Comparison of ENCODE assay signal across 1 cellular context in genomic region chr20:46682063-46682821, GRCh38.
TF ChIP-seq lines count a peak whose summit lies in the region.

No MANE protein-coding gene starts in this region.

TF ChIP-seq in HepG2, 621 proteins besides CTCF, POLR2A, EP300 and RAD21 (continued from another document):
- TF ChIP-seq ZNF646 (CRISPR knock-in tag; IDR thresholded peaks at IDR 0.05) (no peak), KMT2B (CRISPR knock-in tag; IDR thresholded peaks at IDR 0.05) (no peak), ZNF552 (CRISPR knock-in tag; IDR thresholded peaks at IDR 0.05; ENCODE audit: borderline replicate concordance) (0 out of 2 replicates have a peak, but pooled peaks have one; percentile 23), YEATS2 (CRISPR knock-in tag; IDR thresholded peaks at IDR 0.05; ENCODE audit: borderline replicate concordance) (no peak), MXD1 (CRISPR knock-in tag; IDR thresholded peaks at IDR 0.05) (no peak), ZMAT3 (CRISPR knock-in tag; conservative IDR thresholded peaks at IDR 0.05) (no peak), ZNF207 (IDR thresholded peaks at IDR 0.05; ENCODE audit: borderline replicate concordance) (no peak), ZNF709 (CRISPR knock-in tag; IDR thresholded peaks at IDR 0.05) (no peak), RFXAP (CRISPR knock-in tag; IDR thresholded peaks at IDR 0.05; ENCODE audit: borderline replicate concordance) (no peak), FOXO1 (CRISPR knock-in tag; IDR thresholded peaks at IDR 0.05) (no peak), ZNF205 (CRISPR knock-in tag; IDR thresholded peaks at IDR 0.05) (no peak), ZNF773 (CRISPR knock-in tag; IDR thresholded peaks at IDR 0.05; ENCODE audit: borderline replicate concordance) (no peak), MIER2 (CRISPR knock-in tag; IDR thresholded peaks at IDR 0.05) (no peak), ZBTB40 (IDR thresholded peaks at IDR 0.05) (peak; percentile 48; the same call in 1 of the 2 replicates), ZBTB40 (CRISPR knock-in tag; IDR thresholded peaks at IDR 0.05) (peak; percentile 95), ZIK1 (CRISPR knock-in tag; IDR thresholded peaks at IDR 0.05; ENCODE audit: borderline replicate concordance, low read depth) (0 out of 2 replicates have a peak, but pooled peaks have one; percentile 28), SMARCE1 (IDR thresholded peaks at IDR 0.05; ENCODE audit: borderline replicate concordance) (no peak), IKZF4 (CRISPR knock-in tag; IDR thresholded peaks at IDR 0.05; ENCODE audit: borderline replicate concordance, low read depth, not compliant biosample characterization) (no peak)
TF ChIP-seq in HepG2: peak in this region for 11.
